ENCODE assay signal across 8 cellular contexts in the genomic region with DNA sequence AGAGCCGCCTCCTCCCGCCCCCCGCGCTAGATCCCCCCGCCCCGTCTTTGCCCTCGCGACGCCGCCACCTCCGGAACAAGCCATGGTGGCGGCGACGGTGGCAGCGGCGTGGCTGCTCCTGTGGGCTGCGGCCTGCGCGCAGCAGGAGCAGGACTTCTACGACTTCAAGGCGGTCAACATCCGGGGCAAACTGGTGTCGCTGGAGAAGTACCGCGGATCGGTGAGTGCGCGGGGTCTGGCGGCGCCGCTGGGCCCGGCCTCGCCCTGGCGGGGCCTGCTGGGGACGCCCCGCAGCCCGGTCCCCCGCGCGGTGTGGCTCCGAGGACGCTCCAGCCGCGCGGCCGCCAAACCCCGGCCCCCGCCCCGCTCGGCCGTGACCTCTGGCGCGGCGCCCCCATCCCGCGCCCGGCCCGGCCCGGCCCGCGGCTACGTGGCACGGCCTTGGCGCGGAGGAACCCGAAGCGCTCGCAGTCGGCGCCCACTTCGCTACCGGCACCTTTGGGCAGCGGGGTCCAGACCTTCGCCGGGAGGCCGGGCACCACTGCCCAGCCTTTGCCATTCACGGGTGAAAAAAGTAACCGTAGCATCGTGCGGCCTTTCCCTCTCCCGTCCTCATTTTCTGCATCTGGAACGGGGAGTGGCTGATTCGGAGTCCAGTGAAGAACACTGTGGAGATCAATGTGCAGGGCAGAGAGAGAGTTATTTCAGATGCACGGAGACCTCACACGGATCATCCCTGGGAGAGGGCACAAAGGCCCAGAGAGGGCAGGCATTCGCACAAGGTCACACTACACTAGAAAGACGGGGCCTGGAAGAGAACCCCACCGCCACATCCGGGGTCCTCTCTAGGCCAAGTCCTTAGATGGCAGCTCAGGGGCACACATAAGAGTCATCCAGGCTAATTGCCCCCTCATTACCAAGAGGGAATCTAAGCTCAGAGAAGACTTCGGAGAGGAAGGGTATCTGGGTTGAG. TPM values are rescaled to one million over a fixed set of nuclear protein-coding genes. Genes with fewer than 3 reads are reported as not detected.
DNase-seq lines count a peak whose midpoint lies in the region; ATAC-seq and TF ChIP-seq lines count a peak whose summit lies in the region.

Gene GPX7, plus strand, starts transcription at position 44 of the 973 bp plus-strand sequence. Its CDS starts 39 bp downstream, at position 83.

- peaks cover 38% of the 10 kb centered on the region for H3K27me3 ChIP-seq in iPS-15b (ENCODE audit: control insufficient read depth, insufficient read depth, low read length)
- no peaks in the 10 kb centered on the region for H3K27me3 ChIP-seq in gastrocnemius medialis
- H3K27me3 ChIP-seq in WERI-Rb-1 (ENCODE audit: insufficient read depth, low read depth, severe bottlenecking) = no peaks in the 10 kb centered on the region

- H3K36me3 ChIP-seq in iPS-15b (ENCODE audit: control insufficient read depth, insufficient read depth, low read length) (no peaks in the 10 kb centered on the region), gastrocnemius medialis (peaks cover 0 to 11% of the 10 kb centered on the region in 2 donors), WERI-Rb-1 (no peaks in the 10 kb centered on the region)

- H3K4me1 ChIP-seq in iPS-15b (ENCODE audit: control insufficient read depth, insufficient read depth, low read length) (peaks cover 2% of the 10 kb centered on the region), gastrocnemius medialis (peaks cover 27 to 53% of the 10 kb centered on the region in 2 donors)

- intact Hi-C loops in gastrocnemius medialis (cut with DNase I; ENCODE audit: low total_unique reads) = no loop called here

- in situ Hi-C loops in astrocyte of the spinal cord (cut with HindIII; ENCODE audit: low sequenced_read_pairs) = no loop called here
- in situ Hi-C loops in gastrocnemius medialis (cut with MboI; ENCODE audit: low sequenced_read_pairs in 4 of 4) = no loop called here

- DNase-seq in NOMO-1 (lab: John Stamatoyannopoulos, UW; ENCODE audit: unreplicated experiment in 2 of 2) (peak; percentile 36), NOMO-1 treated with dmso at 0.1 percent for 144 hours (lab: John Stamatoyannopoulos, UW; ENCODE audit: unreplicated experiment) (no peak), T-helper 2 cell (peak; percentile 28 to 80 (median 50)), astrocyte of the spinal cord (ENCODE audit: low read depth, low spot score) (peak; percentile 43), gastrocnemius medialis (peak in 1 of 2 donors; percentile 22), WERI-Rb-1 (no peak)

- peak within 1 kb of the TSS; percentile 44 for H3K4me3 ChIP-seq in astrocyte of the spinal cord (ENCODE audit: low read depth, low read length)
- peak within 1 kb of the TSS; percentile 56 for H3K4me3 ChIP-seq in iPS-15b (ENCODE audit: low read depth, low read length)
- H3K4me3 ChIP-seq in gastrocnemius medialis = peak within 1 kb of the TSS; percentile 65 to 75 (median 70)
- no peak within 1 kb of the TSS for H3K4me3 ChIP-seq in WERI-Rb-1 (ENCODE audit: low read depth, low read length)

- H3K27ac ChIP-seq in gastrocnemius medialis (peak within 1 kb of the TSS; percentile 85 to 96 (median 92)), WERI-Rb-1 (no peak within 1 kb of the TSS)

- H3K9ac ChIP-seq in iPS-15b (ENCODE audit: low read depth, low read length) = peak within 1 kb of the TSS; percentile 60

- ATAC-seq in gastrocnemius medialis = peak; percentile 24 to 26
- ATAC-seq in GM19455 (IDR thresholded peaks at IDR 0.05; ENCODE audit: unreplicated experiment) = no peak

- peak in 1 of 2 donors; percentile 55 for TF ChIP-seq POLR2A in gastrocnemius medialis (IDR thresholded peaks at IDR 0.05)

- no peaks in the 10 kb centered on the region for H3K9me3 ChIP-seq in iPS-15b (ENCODE audit: control insufficient read depth, insufficient read depth, low read length)
- no peaks in the 10 kb centered on the region for H3K9me3 ChIP-seq in gastrocnemius medialis
- H3K9me3 ChIP-seq in WERI-Rb-1 (ENCODE audit: severe bottlenecking) = no peaks in the 10 kb centered on the region

- TF ChIP-seq CTCF in astrocyte of the spinal cord (IDR thresholded peaks at IDR 0.05; ENCODE audit: low read depth, low read length) = no peak
- TF ChIP-seq CTCF in gastrocnemius medialis (IDR thresholded peaks at IDR 0.05 in 4 of 5, conservative IDR thresholded peaks at IDR 0.05 in 1 of 5) = no peak
- TF ChIP-seq CTCF in WERI-Rb-1 (IDR thresholded peaks at IDR 0.05; ENCODE audit: low read depth, low read length) = no peak

RNA-seq across cellular contexts. Expression of gene GPX7, which starts in this region (rescaled TPM):
- total RNA-seq in gastrocnemius medialis = 10 to 100 TPM in 1 of 4 donors, 1 to 10 TPM in 3; 1.7 to 13.0 (median 6.6) TPM

Comparison
In these comparisons a context has a peak if more than half of its experiments do, and no peak if none do; other contexts are left out.
1. DNase-seq: peak in NOMO-1 (2 of 2), T-helper 2 cell (5 of 5) and astrocyte of the spinal cord (single experiment); none in NOMO-1 treated with dmso at 0.1 percent for 144 hours (single experiment) and WERI-Rb-1 (single experiment).